ENCODE assay signal across 9 cellular contexts in the genomic region with DNA sequence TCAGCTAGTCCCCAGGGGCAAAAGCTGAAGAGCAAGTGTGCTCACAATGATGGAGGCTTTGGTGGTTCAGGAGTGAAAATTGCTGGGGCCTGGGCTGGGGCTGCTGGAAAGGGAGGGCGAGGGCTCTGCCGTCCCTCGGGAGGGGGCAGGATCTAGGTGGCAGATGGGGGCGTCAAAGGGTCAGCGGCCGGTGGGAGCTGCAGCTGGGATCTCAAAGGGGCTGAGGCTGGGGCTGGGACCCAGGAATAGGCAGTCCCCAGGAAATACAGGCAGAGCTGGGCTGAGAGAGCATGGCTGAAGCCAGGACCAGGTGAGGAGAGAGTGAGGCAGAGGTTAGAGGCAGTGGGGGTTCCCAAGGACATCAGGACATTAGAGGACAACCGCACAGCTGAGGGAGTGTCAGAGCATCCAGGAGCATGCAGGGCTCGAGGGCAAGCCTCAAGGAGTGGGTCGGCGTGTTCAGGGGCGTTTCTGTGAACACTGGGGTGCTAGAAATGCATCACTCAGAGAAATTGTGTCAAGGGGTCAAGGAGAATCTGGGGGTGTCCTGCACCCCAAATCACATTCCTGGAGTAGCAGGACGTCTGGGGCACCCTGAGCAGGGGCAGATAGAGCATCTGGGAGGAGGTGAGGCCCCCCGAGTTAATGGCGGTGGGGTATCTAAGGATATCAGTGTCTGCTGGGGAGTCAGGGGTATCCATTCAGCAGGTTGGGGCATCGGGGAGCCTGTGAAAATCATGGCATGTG. TPM values are rescaled to one million over a fixed set of nuclear protein-coding genes. Genes with fewer than 3 reads are reported as not detected.
DNase-seq lines count a peak whose midpoint lies in the region; ATAC-seq and TF ChIP-seq lines count a peak whose summit lies in the region.
"Had no signal": no experiment of that assay in that cellular context is flagged by ENCODE, and none has a peak within 500 bp of the region (broad histone marks: within the 10 kb centered on the region; RNA-seq: fewer than 3 reads in every experiment).

No MANE protein-coding gene starts in this region.

- H3K9ac ChIP-seq in skeletal muscle tissue (ENCODE audit: low read depth in 1 of 3, low read length in 3 of 3) = peak overlapping the region in 2 of 3 donors; percentile 14 to 64

- H3K9me3 ChIP-seq in right cardiac atrium (ENCODE audit: control insufficient read depth, low read length) (no peaks in the 10 kb centered on the region), skeletal muscle tissue (ENCODE audit: control insufficient read depth in 3 of 3, low read length in 3 of 3) (no peaks in the 10 kb centered on the region), SJCRH30 (replicated peaks) (no peaks in the 10 kb centered on the region)

- TF ChIP-seq CTCF in HFF-Myc (IDR thresholded peaks at IDR 0.05; ENCODE audit: low read depth, low read length, missing control alignments) (no peak), GM13977 (IDR thresholded peaks at IDR 0.05; ENCODE audit: extremely low read depth, insufficient read depth, missing control alignments) (no peak)

- peaks cover 8% of the 10 kb centered on the region for H3K36me3 Mint-ChIP-seq in activated CD4-positive, alpha-beta memory T cell treated with anti-CD3 and anti-CD28 coated beads, Interleukin-2, amount 10 ng/mL, durations not matched to agents 7 days and 5 days (ENCODE audit: low read depth)

- H3K4me3 ChIP-seq in HFF-Myc (replicated peaks; ENCODE audit: low read depth, low read length) (peak overlapping the region; percentile 26; the same call in 1 of the 2 replicates), right cardiac atrium (ENCODE audit: low read length) (peak overlapping the region; percentile 21), skeletal muscle tissue (ENCODE audit: low read length in 3 of 3) (peak overlapping the region; percentile 35 to 50 (median 49)), SJCRH30 (no peak overlapping the region)

- H3K9me3 Mint-ChIP-seq in activated CD4-positive, alpha-beta memory T cell treated with anti-CD3 and anti-CD28 coated beads, Interleukin-2, amount 10 ng/mL, durations not matched to agents 7 days and 5 days = no peaks in the 10 kb centered on the region

- peaks cover 35% of the 10 kb centered on the region for H3K4me1 Mint-ChIP-seq in activated CD4-positive, alpha-beta memory T cell treated with anti-CD3 and anti-CD28 coated beads, Interleukin-2, amount 10 ng/mL, durations not matched to agents 7 days and 5 days

- H3K27me3 Mint-ChIP-seq in activated CD4-positive, alpha-beta memory T cell treated with anti-CD3 and anti-CD28 coated beads, Interleukin-2, amount 10 ng/mL, durations not matched to agents 7 days and 5 days = no peaks in the 10 kb centered on the region

- no peaks in the 10 kb centered on the region for H3K27me3 ChIP-seq in right cardiac atrium (ENCODE audit: control insufficient read depth, insufficient read depth)
- peaks cover 0 to 12% (median 10%) of the 10 kb centered on the region in 3 donors for H3K27me3 ChIP-seq in skeletal muscle tissue (ENCODE audit: control insufficient read depth in 3 of 3, insufficient read depth in 3 of 3, low read length in 3 of 3)
- H3K27me3 ChIP-seq in SJCRH30 = no peaks in the 10 kb centered on the region

- intact Hi-C loops in right cardiac atrium (cut with DNase I) = no loop called here

- no peak for ATAC-seq in right cardiac atrium
- no peak for ATAC-seq in HG02973 (IDR thresholded peaks at IDR 0.05; ENCODE audit: unreplicated experiment)
- no peak for ATAC-seq in HG02885 (IDR thresholded peaks at IDR 0.05; ENCODE audit: poor library complexity, unreplicated experiment)

- H3K27ac ChIP-seq in right cardiac atrium (ENCODE audit: low read length) (no peak overlapping the region), skeletal muscle tissue (ENCODE audit: low read depth, low read length) (no peak overlapping the region), SJCRH30 (no peak overlapping the region)

- H3K36me3 ChIP-seq in skeletal muscle tissue (ENCODE audit: control insufficient read depth in 3 of 3, insufficient read depth in 3 of 3, low read length in 3 of 3) (peaks cover 0 to 3% (median 0%) of the 10 kb centered on the region in 3 donors), SJCRH30 (no peaks in the 10 kb centered on the region)

- peak overlapping the region; percentile 40 for H3K4me3 Mint-ChIP-seq in activated CD4-positive, alpha-beta memory T cell treated with anti-CD3 and anti-CD28 coated beads, Interleukin-2, amount 10 ng/mL, durations not matched to agents 7 days and 5 days

- no peak overlapping the region for H3K27ac Mint-ChIP-seq in activated CD4-positive, alpha-beta memory T cell treated with anti-CD3 and anti-CD28 coated beads, Interleukin-2, amount 10 ng/mL, durations not matched to agents 7 days and 5 days

- DNase-seq in HFF-Myc (ENCODE audit: extremely low read depth, low read depth) (no peak), right cardiac atrium (peak in 1 of 3 donors; percentile 14), SJCRH30 (no peak), GM13977 (ENCODE audit: low spot score) (no peak)
- no peak for DNase-seq in activated CD4-positive, alpha-beta memory T cell treated with anti-CD3 and anti-CD28 coated beads, Interleukin-2, amount 10 ng/mL, durations not matched to agents 7 days and 5 days
- DNase-seq: NCI-H187 treated with DMSO at 0.1 percent for 48 hours had no signal

- WGBS in right cardiac atrium = 50% methylated on average over 15 of the region's 15 CpGs

- POLR2A ChIA-PET in activated CD4-positive, alpha-beta memory T cell treated with anti-CD3 and anti-CD28 coated beads, Interleukin-2, amount 10 ng/mL, durations not matched to agents 7 days and 5 days (lab: Charles Lee) = interaction anchor here (0.9 kb wide), 1 partner anchor 14 kb away, joined by 3 read pairs; no protein-coding TSS in a partner anchor

- CTCF ChIA-PET in activated CD4-positive, alpha-beta memory T cell treated with anti-CD3 and anti-CD28 coated beads, Interleukin-2, amount 10 ng/mL, durations not matched to agents 7 days and 5 days (lab: Charles Lee) = interaction anchor here (1.2 kb wide), 1 partner anchor 12 kb away, joined by 3 read pairs; no protein-coding TSS in a partner anchor

- H3K4me1 ChIP-seq in right cardiac atrium (ENCODE audit: control insufficient read depth, insufficient read depth, low read length) (peaks cover 8% of the 10 kb centered on the region), skeletal muscle tissue (ENCODE audit: control insufficient read depth in 3 of 3, insufficient read depth in 3 of 3, low read length in 3 of 3) (peaks cover 23 to 27% (median 24%) of the 10 kb centered on the region in 3 donors), SJCRH30 (no peaks in the 10 kb centered on the region)

- in situ Hi-C loops in GM13977 (cut with MboI; ENCODE audit: low pct_unique_long_range_greater_than_20kb, low sequenced_read_pairs, unreplicated experiment) = no loop called here

RNA-seq across cellular contexts. Expression of gene SYNE4, which starts 1.2 kb away (rescaled TPM):
- total RNA-seq in activated CD4-positive, alpha-beta memory T cell treated with anti-CD3 and anti-CD28 coated beads, Interleukin-2, amount 10 ng/mL, durations not matched to agents 7 days and 5 days = 1 to 10 TPM; 1.6 to 2.5 TPM
- total RNA-seq in right cardiac atrium = under 1 TPM in 3 of 4 donors, not detected in 1; 0.12 to 0.25 (median 0.14) TPM
- 0.18 TPM for polyA plus RNA-seq in right cardiac atrium
- not detected for total RNA-seq in skeletal muscle tissue
- 0.10 and 0.20 TPM in 2 replicates for total RNA-seq in SJCRH30 (2014; rRNA removed; shearing (Covaris generic))

RNA-seq across cellular contexts. Expression of gene ALKBH6, which starts 4.2 kb away (rescaled TPM):
- total RNA-seq in activated CD4-positive, alpha-beta memory T cell treated with anti-CD3 and anti-CD28 coated beads, Interleukin-2, amount 10 ng/mL, durations not matched to agents 7 days and 5 days = 10 to 100 TPM; 44.7 to 45.4 TPM
- total RNA-seq in right cardiac atrium (10 to 100 TPM in 3 of 4 donors, 1 to 10 TPM in 1; 8.8 to 16.3 (median 12.0) TPM), skeletal muscle tissue (4.7 TPM)
- polyA plus RNA-seq in right cardiac atrium = 18.0 TPM
- total RNA-seq in SJCRH30 (2014; rRNA removed; shearing (Covaris generic)) = 17.4 and 19.8 TPM in 2 replicates

RNA-seq across cellular contexts. Expression of gene SDHAF1, which starts 14.8 kb away (rescaled TPM):
- total RNA-seq in activated CD4-positive, alpha-beta memory T cell treated with anti-CD3 and anti-CD28 coated beads, Interleukin-2, amount 10 ng/mL, durations not matched to agents 7 days and 5 days = 10 to 100 TPM; 17.3 to 18.3 TPM
- total RNA-seq in right cardiac atrium (10 to 100 TPM; 10.9 to 14.9 (median 13.3) TPM), skeletal muscle tissue (8.4 TPM)
- polyA plus RNA-seq in right cardiac atrium = 11.2 TPM
- total RNA-seq in SJCRH30 (2014; rRNA removed; shearing (Covaris generic)) = 21.6 and 27.9 TPM in 2 replicates

RNA-seq across cellular contexts. Expression of gene CLIP3, which starts 22.9 kb away (rescaled TPM):
- total RNA-seq in activated CD4-positive, alpha-beta memory T cell treated with anti-CD3 and anti-CD28 coated beads, Interleukin-2, amount 10 ng/mL, durations not matched to agents 7 days and 5 days = 1 to 10 TPM; 1.7 to 2.2 TPM
- total RNA-seq in right cardiac atrium = 10 to 100 TPM in 3 of 4 donors, 1 to 10 TPM in 1; 8.7 to 11.3 (median 10.3) TPM
- 4.8 TPM for polyA plus RNA-seq in right cardiac atrium
- total RNA-seq in skeletal muscle tissue = 1.0 TPM
- 1.6 and 3.3 TPM in 2 replicates for total RNA-seq in SJCRH30 (2014; rRNA removed; shearing (Covaris generic))

RNA-seq across cellular contexts. Expression of gene THAP8, which starts 44.3 kb away (rescaled TPM):
- total RNA-seq in activated CD4-positive, alpha-beta memory T cell treated with anti-CD3 and anti-CD28 coated beads, Interleukin-2, amount 10 ng/mL, durations not matched to agents 7 days and 5 days = 1 to 10 TPM; 5.7 TPM
- 1 to 10 TPM; 1.6 to 4.5 (median 3.9) TPM for total RNA-seq in right cardiac atrium
- polyA plus RNA-seq in right cardiac atrium = 6.6 TPM
- 2.1 TPM for total RNA-seq in skeletal muscle tissue
- 3.9 and 4.8 TPM in 2 replicates for total RNA-seq in SJCRH30 (2014; rRNA removed; shearing (Covaris generic))
